9 cellular contexts compared by ENCODE assay signal in the genomic region with DNA sequence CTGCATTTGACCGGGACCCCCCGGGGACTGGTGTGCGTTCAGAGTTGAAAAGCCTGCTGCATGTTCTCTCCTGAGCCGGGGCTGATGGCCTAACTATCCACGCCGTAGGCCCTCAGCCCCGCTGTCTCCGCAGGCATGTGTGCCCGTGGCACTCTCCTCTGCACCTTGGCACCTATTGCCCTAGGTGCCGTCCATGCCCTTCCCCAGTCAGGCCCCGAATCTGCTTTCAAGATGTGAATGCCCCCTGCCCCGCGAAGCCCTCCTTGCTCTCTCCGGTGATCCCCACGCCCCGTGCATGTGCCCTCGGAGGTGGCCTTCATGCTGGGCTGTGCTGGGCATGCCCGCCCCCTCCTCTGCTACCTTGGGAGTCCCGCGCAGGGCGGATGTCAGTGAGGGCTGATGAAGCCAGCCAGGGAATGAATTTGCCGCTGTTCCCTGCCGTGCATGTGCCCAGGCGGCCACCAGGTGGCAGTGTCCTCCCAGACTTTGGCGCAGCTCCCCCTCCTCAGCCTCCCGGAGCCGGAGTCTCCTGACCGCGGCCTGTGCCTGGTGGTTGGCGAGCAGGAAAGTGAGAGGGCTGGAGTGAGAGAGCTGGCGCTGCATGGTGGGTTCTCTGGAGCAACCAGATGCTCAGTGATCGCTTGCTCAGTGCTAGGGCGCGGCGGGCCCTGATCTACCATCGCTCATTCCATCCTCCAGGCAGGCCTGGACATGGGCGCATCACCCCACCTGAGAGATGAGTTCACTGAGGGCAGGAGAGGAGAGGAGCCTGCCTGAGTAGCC.
DNase-seq lines count a peak whose midpoint lies in the region; ATAC-seq and TF ChIP-seq lines count a peak whose summit lies in the region.
"Had no signal": no experiment of that assay in that cellular context is flagged by ENCODE, and none has a peak within 500 bp of the region (broad histone marks: within the 10 kb centered on the region; RNA-seq: fewer than 3 reads in every experiment).

No MANE protein-coding gene starts in this region.

- H3K27me3 ChIP-seq in CD8-positive, alpha-beta memory T cell (ENCODE audit: insufficient read depth, low read length, poor library complexity, severe bottlenecking) = peaks cover 5% of the 10 kb centered on the region
- no peaks in the 10 kb centered on the region for H3K27me3 ChIP-seq in PC-3 (ENCODE audit: low read length)
- peaks cover 0 to 12% (median 0%) of the 10 kb centered on the region in 3 donors for H3K27me3 ChIP-seq in stomach

- no peaks in the 10 kb centered on the region for H3K79me2 ChIP-seq in PC-3 (ENCODE audit: low read length)

- peak overlapping the region in 1 of 8 donors; percentile 68 for H3K27ac Mint-ChIP-seq in CD8-positive, alpha-beta memory T cell
- H3K27ac Mint-ChIP-seq in nephron = no peak overlapping the region

- no peaks in the 10 kb centered on the region for H3K36me3 ChIP-seq in CD8-positive, alpha-beta memory T cell (ENCODE audit: insufficient read depth, low read length)
- H3K36me3 ChIP-seq in PC-3 (ENCODE audit: low read depth, low read length) (no peaks in the 10 kb centered on the region), stomach (peaks cover 12 to 29% (median 26%) of the 10 kb centered on the region in 4 donors)

- H3K27ac ChIP-seq in CD8-positive, alpha-beta memory T cell (ENCODE audit: low read depth, low read length) = no peak overlapping the region
- H3K27ac ChIP-seq in PC-3 (ENCODE audit: low read length) (no peak overlapping the region), stomach (peak overlapping the region in 2 of 5 donors; percentile 64 to 82)
- H3K27ac ChIP-seq: SK-N-MC had no signal

- CTCF ChIA-PET in CD8-positive, alpha-beta memory T cell (lab: Charles Lee) = interaction anchor here (0.7 to 13.9 kb wide), 13 partner anchors 8 to 1093 kb away, joined by 3 to 204 read pairs (median 5); no protein-coding TSS in a partner anchor
- CTCF ChIA-PET in PC-3 (lab: Charles Lee) = interaction anchor here (0.6 kb wide), 3 partner anchors 89 to 718 kb away, joined by 3 to 6 read pairs (median 4); no protein-coding TSS in a partner anchor

- no peak overlapping the region for H2AFZ ChIP-seq in PC-3 (ENCODE audit: low read length)

- ATAC-seq in PC-3 (peak; percentile 74), HG03378 (IDR thresholded peaks at IDR 0.05; ENCODE audit: unreplicated experiment) (no peak)

- H3K9me2 ChIP-seq in PC-3 (replicated peaks; ENCODE audit: low read length) = no peaks in the 10 kb centered on the region

- TF ChIP-seq EP300 in stomach (IDR thresholded peaks at IDR 0.05) = no peak

- DNase-seq in CD8-positive, alpha-beta memory T cell = peak; percentile 51 to 69 (median 54)
- peak; percentile 62 for DNase-seq in HT-29 (ENCODE audit: low spot score)
- DNase-seq in PC-3 = peak; percentile 57
- peak; percentile 44 to 55 for DNase-seq in activated T-helper 1 cell treated with anti-CD3 and anti-CD28 coated beads, Interleukin-2, amount 50 U/mL, for 16 hours (ENCODE audit: low read depth in 1 of 2, low spot score in 1 of 2)
- peak; percentile 70 for DNase-seq in fibroblast of peridontal ligament (ENCODE audit: extremely low read depth)
- peak; percentile 81 for DNase-seq in stomach

- no peaks in the 10 kb centered on the region for H3K9me3 ChIP-seq in CD8-positive, alpha-beta memory T cell (ENCODE audit: low read length)
- H3K9me3 ChIP-seq in PC-3 (ENCODE audit: low read length) (no peaks in the 10 kb centered on the region), stomach (no peaks in the 10 kb centered on the region)

- no peaks in the 10 kb centered on the region for H3F3A ChIP-seq in PC-3 (ENCODE audit: low read length, unreplicated experiment)

- peaks cover 8 to 30% (median 12%) of the 10 kb centered on the region in 3 donors for H3K4me1 Mint-ChIP-seq in CD8-positive, alpha-beta memory T cell
- H3K4me1 Mint-ChIP-seq in nephron = peaks cover 16% of the 10 kb centered on the region

- intact Hi-C loops in PC-3 (cut with micrococcal nuclease) (no loop called here), stomach (cut with DNase I; ENCODE audit: low total_unique reads) (loop anchor here (5.0 kb wide), 1 partner anchor 57 kb away; no protein-coding TSS in a partner anchor)

- TF ChIP-seq CTCF in PC-3 (conservative IDR thresholded peaks at IDR 0.05; ENCODE audit: low read depth, low read length) (peak; percentile 84), nephron (IDR thresholded peaks at IDR 0.05; ENCODE audit: unreplicated experiment in 3 of 3) (peak; percentile 89 to 96 (median 94)), stomach (IDR thresholded peaks at IDR 0.05) (peak in 5 of 7 experiments; percentile 85 to 97 (median 95))

- no peaks in the 10 kb centered on the region for H4K20me1 ChIP-seq in PC-3 (ENCODE audit: low read length)

- H3K4me3 ChIP-seq in CD8-positive, alpha-beta memory T cell (ENCODE audit: low read length) = no peak overlapping the region
- H3K4me3 ChIP-seq in PC-3 (ENCODE audit: low read length) = no peak overlapping the region
- H3K4me3 ChIP-seq in stomach = no peak overlapping the region

- no peak overlapping the region for H3K4me2 ChIP-seq in PC-3 (ENCODE audit: low read length)

- peaks cover 0 to 2% of the 10 kb centered on the region in 2 donors for H3K27me3 Mint-ChIP-seq in CD8-positive, alpha-beta memory T cell
- H3K27me3 Mint-ChIP-seq in nephron (ENCODE audit: low read depth) = peaks cover 19% of the 10 kb centered on the region

- no peak for TF ChIP-seq POLR2A in stomach (IDR thresholded peaks at IDR 0.05)

- peaks cover 0 to 53% (median 0%) of the 10 kb centered on the region in 3 donors for H3K36me3 Mint-ChIP-seq in CD8-positive, alpha-beta memory T cell
- no peaks in the 10 kb centered on the region for H3K36me3 Mint-ChIP-seq in nephron (ENCODE audit: low read depth)

- no TSS peak for BruUV-seq in PC-3 (replicated peaks; lab: Mats Ljungman, UMichigan)

- H3K9me3 Mint-ChIP-seq in CD8-positive, alpha-beta memory T cell = no peaks in the 10 kb centered on the region
- H3K9me3 Mint-ChIP-seq in nephron = no peaks in the 10 kb centered on the region

- POLR2A ChIA-PET in CD8-positive, alpha-beta memory T cell (lab: Charles Lee) = no interaction called here
- POLR2A ChIA-PET in PC-3 (lab: Charles Lee; ENCODE audit: unreplicated experiment) = no interaction called here

- H3K9ac ChIP-seq in PC-3 (ENCODE audit: low read length) = no peak overlapping the region

- H3K4me1 ChIP-seq in CD8-positive, alpha-beta memory T cell (ENCODE audit: insufficient read depth, low read length) = peaks cover 9% of the 10 kb centered on the region
- H3K4me1 ChIP-seq in PC-3 (ENCODE audit: insufficient read depth, low read length) (no peaks in the 10 kb centered on the region), stomach (peaks cover 25 to 45% (median 41%) of the 10 kb centered on the region in 4 donors)

- WGBS in stomach, 5 donors = 27 to 38% (median 29%) methylated on average over 26 to 37 of the region's 37 CpGs

- peak overlapping the region in 3 of 7 donors; percentile 21 to 41 (median 41) for H3K4me3 Mint-ChIP-seq in CD8-positive, alpha-beta memory T cell
- peak overlapping the region in 2 of 3 experiments; percentile 57 to 77 for H3K4me3 Mint-ChIP-seq in nephron
